Comparison of ENCODE assay signal across 19 cellular contexts in genomic region chr1:32045770-32046169, GRCh38.
A peak's percentile ranks its signal among the peaks of the same experiment; 100 is the strongest.
DNase-seq lines count a peak whose midpoint lies in the region; ATAC-seq and TF ChIP-seq lines count a peak whose summit lies in the region.
"Had no signal": no experiment of that assay in that cellular context is flagged by ENCODE, and none has a peak within 500 bp of the region (broad histone marks: within the 10 kb centered on the region; RNA-seq: fewer than 3 reads in every experiment).

No MANE protein-coding gene starts in this region.

- no peak overlapping the region for H3K4me3 Mint-ChIP-seq in activated naive CD4-positive, alpha-beta T cell treated with anti-CD3 and anti-CD28 coated beads, Interleukin-2, amount 10 ng/mL, durations not matched to agents 7 days and 5 days
- no peak overlapping the region for H3K4me3 Mint-ChIP-seq in effector memory CD8-positive, alpha-beta T cell
- H3K4me3 Mint-ChIP-seq: activated B cell treated with CpG ODN at 0.5 μM for 24 hours; activated CD8-positive, alpha-beta T cell treated with anti-CD3 and anti-CD28 coated beads for 36 hours; activated naive CD4-positive, alpha-beta T cell treated with anti-CD3 and anti-CD28 coated beads, Interleukin-2, amount 50 U/mL, for 24 hours; activated T-cell treated with anti-CD3 and anti-CD28 coated beads, Interleukin-2, amount 50 U/mL, for 4 hours had no signal

- no peaks in the 10 kb centered on the region for H3K4me1 Mint-ChIP-seq in activated naive CD4-positive, alpha-beta T cell treated with anti-CD3 and anti-CD28 coated beads, Interleukin-2, amount 10 ng/mL, durations not matched to agents 7 days and 5 days
- peaks cover 3 to 6% of the 10 kb centered on the region in 2 donors for H3K4me1 Mint-ChIP-seq in effector memory CD8-positive, alpha-beta T cell (ENCODE audit: low read depth in 2 of 2)

- H3K36me3 Mint-ChIP-seq in activated naive CD4-positive, alpha-beta T cell treated with anti-CD3 and anti-CD28 coated beads, Interleukin-2, amount 10 ng/mL, durations not matched to agents 7 days and 5 days: peaks cover 55% of the 10 kb centered on the region
- H3K36me3 Mint-ChIP-seq in effector memory CD8-positive, alpha-beta T cell (ENCODE audit: insufficient read depth): peaks cover 44% of the 10 kb centered on the region

- H3K27me3 Mint-ChIP-seq in activated naive CD4-positive, alpha-beta T cell treated with anti-CD3 and anti-CD28 coated beads, Interleukin-2, amount 10 ng/mL, durations not matched to agents 7 days and 5 days: no peaks in the 10 kb centered on the region
- no peaks in the 10 kb centered on the region for H3K27me3 Mint-ChIP-seq in effector memory CD8-positive, alpha-beta T cell
- H3K27me3 Mint-ChIP-seq: activated B cell treated with CpG ODN at 0.5 μM for 24 hours; activated CD8-positive, alpha-beta T cell treated with anti-CD3 and anti-CD28 coated beads for 36 hours; activated naive CD4-positive, alpha-beta T cell treated with anti-CD3 and anti-CD28 coated beads, Interleukin-2, amount 50 U/mL, for 24 hours had no signal

- no peak for DNase-seq in activated naive CD4-positive, alpha-beta T cell treated with anti-CD3 and anti-CD28 coated beads, Interleukin-2, amount 10 ng/mL, durations not matched to agents 7 days and 5 days
- DNase-seq in activated naive CD4-positive, alpha-beta T cell treated with Interleukin-2 at 50 U/mL for 16 hours: no peak
- peak; percentile 71 for DNase-seq in NOMO-1 treated with DMSO at 0.1 percent for 48 hours (lab: John Stamatoyannopoulos, UW; ENCODE audit: unreplicated experiment)
- no peak for DNase-seq in effector memory CD8-positive, alpha-beta T cell
- peak; percentile 2 for DNase-seq in stimulated activated CD8-positive, alpha-beta memory T cell treated with anti-CD3 and anti-CD28 coated beads, Interleukin-4, amount 100 ng/mL, for 48 hours
- DNase-seq in GM10266 (ENCODE audit: extremely low spot score): no peak
- no peak for DNase-seq in central memory CD4-positive, alpha-beta T cell
- DNase-seq: activated B cell treated with CpG ODN at 0.5 μM for 24 hours; activated CD8-positive, alpha-beta T cell treated with anti-CD3 and anti-CD28 coated beads for 36 hours; activated T-cell treated with anti-CD3 and anti-CD28 coated beads, Interleukin-2, amount 50 U/mL, for 4 hours; head of caudate nucleus; NCI-H1436 treated with DMSO at 0.1 percent for 48 hours; NCI-H524; occipital lobe; SHP77 treated with DMSO at 0.1 percent for 48 hours; T-helper 2 cell had no signal

- CTCF ChIA-PET in activated naive CD4-positive, alpha-beta T cell treated with anti-CD3 and anti-CD28 coated beads, Interleukin-2, amount 10 ng/mL, durations not matched to agents 7 days and 5 days (lab: Charles Lee): no interaction called here

- no peak for ATAC-seq in effector memory CD8-positive, alpha-beta T cell (replicated peaks)
- no peak for ATAC-seq in GM21825 (IDR thresholded peaks at IDR 0.05; ENCODE audit: unreplicated experiment)
- ATAC-seq: A549; activated CD8-positive, alpha-beta T cell treated with anti-CD3 and anti-CD28 coated beads for 36 hours; activated T-cell treated with anti-CD3 and anti-CD28 coated beads, Interleukin-2, amount 50 U/mL, for 4 hours had no signal

- no peak for TF ChIP-seq CTCF in GM10266 (IDR thresholded peaks at IDR 0.05; ENCODE audit: control insufficient read depth, insufficient read depth, low read depth, missing control alignments)

- peak overlapping the region; percentile 7 for H3K27ac Mint-ChIP-seq in activated naive CD4-positive, alpha-beta T cell treated with anti-CD3 and anti-CD28 coated beads, Interleukin-2, amount 10 ng/mL, durations not matched to agents 7 days and 5 days
- peak overlapping the region; percentile 69 to 75 for H3K27ac Mint-ChIP-seq in effector memory CD8-positive, alpha-beta T cell
- H3K27ac Mint-ChIP-seq: activated B cell treated with CpG ODN at 0.5 μM for 24 hours; activated CD8-positive, alpha-beta T cell treated with anti-CD3 and anti-CD28 coated beads for 36 hours; activated naive CD4-positive, alpha-beta T cell treated with anti-CD3 and anti-CD28 coated beads, Interleukin-2, amount 50 U/mL, for 24 hours had no signal

- no peaks in the 10 kb centered on the region for H3K9me3 Mint-ChIP-seq in activated naive CD4-positive, alpha-beta T cell treated with anti-CD3 and anti-CD28 coated beads, Interleukin-2, amount 10 ng/mL, durations not matched to agents 7 days and 5 days
- no peaks in the 10 kb centered on the region for H3K9me3 Mint-ChIP-seq in effector memory CD8-positive, alpha-beta T cell
- H3K9me3 Mint-ChIP-seq: activated B cell treated with CpG ODN at 0.5 μM for 24 hours; activated CD8-positive, alpha-beta T cell treated with anti-CD3 and anti-CD28 coated beads for 36 hours; activated naive CD4-positive, alpha-beta T cell treated with anti-CD3 and anti-CD28 coated beads, Interleukin-2, amount 50 U/mL, for 24 hours; activated T-cell treated with anti-CD3 and anti-CD28 coated beads, Interleukin-2, amount 50 U/mL, for 4 hours had no signal

Comparison
In these comparisons a context has a peak if more than half of its experiments do, and no peak if none do; other contexts are left out.
1. DNase-seq: peak in NOMO-1 treated with DMSO at 0.1 percent for 48 hours (single experiment) and stimulated activated CD8-positive, alpha-beta memory T cell treated with anti-CD3 and anti-CD28 coated beads, Interleukin-4, amount 100 ng/mL, for 48 hours (single experiment); none in activated naive CD4-positive, alpha-beta T cell treated with anti-CD3 and anti-CD28 coated beads, Interleukin-2, amount 10 ng/mL, durations not matched to agents 7 days and 5 days (single experiment), activated naive CD4-positive, alpha-beta T cell treated with Interleukin-2 at 50 U/mL for 16 hours (single experiment), effector memory CD8-positive, alpha-beta T cell (0 of 3), GM10266 (single experiment) and central memory CD4-positive, alpha-beta T cell (single experiment).